1 cellular context compared by ENCODE assay signal in genomic region chr14:64411001-64411400, GRCh38.
TF ChIP-seq lines count a peak whose summit lies in the region.

No MANE protein-coding gene starts in this region.

TF ChIP-seq in A549, 52 proteins besides CTCF, POLR2A, EP300 and RAD21:
- TF ChIP-seq REST (IDR thresholded peaks at IDR 0.05) (no peak), POLR2AphosphoS2 (conservative IDR thresholded peaks at IDR 0.05; ENCODE audit: low read length) (no peak), MAX (IDR thresholded peaks at IDR 0.05) (no peak), RARB (CRISPR knock-in tag; IDR thresholded peaks at IDR 0.05) (no peak), MAZ (IDR thresholded peaks at IDR 0.05; ENCODE audit: borderline replicate concordance, low read depth, low read length) (no peak), NFE2L2 (conservative IDR thresholded peaks at IDR 0.05; ENCODE audit: low read length) (no peak), HOXB5 (CRISPR knock-in tag; IDR thresholded peaks at IDR 0.05) (no peak), HDAC2 (IDR thresholded peaks at IDR 0.05) (no peak), BHLHE40 (IDR thresholded peaks at IDR 0.05; ENCODE audit: low read depth, low read length) (no peak), FOSL2 (IDR thresholded peaks at IDR 0.05) (no peak), FOSL2 (CRISPR knock-in tag; IDR thresholded peaks at IDR 0.05) (no peak), HEYL (CRISPR knock-in tag; IDR thresholded peaks at IDR 0.05) (no peak), FOSB (CRISPR knock-in tag; IDR thresholded peaks at IDR 0.05) (no peak), PBX3 (IDR thresholded peaks at IDR 0.05) (no peak), USF2 (IDR thresholded peaks at IDR 0.05) (no peak), HOXB13 (CRISPR knock-in tag; IDR thresholded peaks at IDR 0.05; ENCODE audit: low read depth) (no peak), RCOR1 (IDR thresholded peaks at IDR 0.05; ENCODE audit: low read depth, low read length) (no peak)
